ENCODE assay signal across 9 cellular contexts in the genomic region with DNA sequence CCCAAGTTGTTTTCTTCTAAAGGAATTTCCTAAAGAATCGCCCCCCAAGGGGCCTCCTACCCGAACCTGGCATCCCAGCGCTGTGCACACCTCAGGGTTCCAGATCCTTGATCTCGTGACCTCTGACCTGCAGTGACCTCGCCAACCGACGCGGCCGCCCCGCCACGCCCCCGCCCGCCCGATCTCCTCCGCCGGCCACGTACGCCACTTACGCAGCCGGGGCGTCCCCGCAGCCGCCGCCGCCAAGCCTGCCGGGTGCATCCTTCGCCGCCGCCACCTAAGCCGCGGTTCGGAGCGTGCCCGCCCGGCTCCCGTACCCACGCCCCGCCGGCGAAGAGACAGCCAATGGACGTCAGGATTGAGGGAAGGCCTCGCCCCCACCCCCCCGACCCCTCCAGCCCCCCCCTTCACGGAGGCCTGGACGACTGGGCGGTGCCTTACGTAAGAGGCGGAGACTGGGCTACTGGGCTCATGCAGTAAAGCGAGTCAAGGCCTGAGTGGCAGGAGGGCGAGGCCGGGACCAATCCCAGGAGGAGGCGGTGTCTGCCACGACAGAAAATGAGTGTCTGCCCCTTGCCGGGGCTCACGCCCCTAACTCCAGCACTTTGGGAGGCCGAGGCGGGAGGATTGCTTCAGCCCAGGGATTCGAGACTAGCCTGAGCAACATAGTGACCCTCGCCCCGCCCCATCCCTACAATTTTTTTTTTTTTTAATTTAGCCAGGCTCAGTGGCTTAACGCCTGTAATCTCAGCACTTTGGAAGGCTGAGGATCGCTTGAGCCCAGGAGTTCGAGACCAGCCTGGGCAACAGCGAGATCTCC. TPM values are rescaled to one million over a fixed set of nuclear protein-coding genes. Genes with fewer than 3 reads are reported as not detected.
DNase-seq lines count a peak whose midpoint lies in the region; ATAC-seq, FAIRE-seq and TF ChIP-seq lines count a peak whose summit lies in the region.
"Had no signal": no experiment of that assay in that cellular context is flagged by ENCODE, and none has a peak within 500 bp of the region (broad histone marks: within the 10 kb centered on the region; RNA-seq: fewer than 3 reads in every experiment).

A gene with protein sequence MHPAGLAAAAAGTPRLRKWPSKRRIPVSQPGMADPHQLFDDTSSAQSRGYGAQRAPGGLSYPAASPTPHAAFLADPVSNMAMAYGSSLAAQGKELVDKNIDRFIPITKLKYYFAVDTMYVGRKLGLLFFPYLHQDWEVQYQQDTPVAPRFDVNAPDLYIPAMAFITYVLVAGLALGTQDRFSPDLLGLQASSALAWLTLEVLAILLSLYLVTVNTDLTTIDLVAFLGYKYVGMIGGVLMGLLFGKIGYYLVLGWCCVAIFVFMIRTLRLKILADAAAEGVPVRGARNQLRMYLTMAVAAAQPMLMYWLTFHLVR (minus strand): TSS at position 291 of the 820 bp plus-strand sequence. CDS start 30 bp downstream, at position 261.

- peaks cover 5% of the 10 kb centered on the region for H3K4me1 ChIP-seq in smooth muscle cell (ENCODE audit: low read depth)

- DNase-seq in AG09309 (ENCODE audit: low read depth): peak; percentile 84
- DNase-seq in NCI-H226: peak; percentile 96
- DNase-seq in WTC11 (ENCODE audit: low spot score): peak; percentile 97
- DNase-seq in bronchial epithelial cell (ENCODE audit: low read depth): peak; percentile 91
- DNase-seq in iPS-NIHi7 (ENCODE audit: extremely low spot score): peak; percentile 99
- DNase-seq in smooth muscle cell (lab: John Stamatoyannopoulos, UW; ENCODE audit: unreplicated experiment): peak; percentile 91

- peaks cover 44% of the 10 kb centered on the region for H3K27me3 Mint-ChIP-seq in WTC11 (ENCODE audit: low read depth)

- peaks cover 12% of the 10 kb centered on the region for H3K79me2 ChIP-seq in smooth muscle cell (ENCODE audit: low read depth)

- WGBS in smooth muscle cell (ENCODE audit: low lambda C conversion rate): 3% methylated on average over 51 of the region's 64 CpGs

- no peaks in the 10 kb centered on the region for H3K9me3 Mint-ChIP-seq in WTC11

- H3K36me3 ChIP-seq in bronchial epithelial cell (ENCODE audit: control insufficient read depth, insufficient read depth, low read length): peaks cover 2% of the 10 kb centered on the region
- H3K36me3 ChIP-seq in smooth muscle cell (ENCODE audit: low read depth): no peaks in the 10 kb centered on the region

- H3K27ac Mint-ChIP-seq in WTC11: peak within 1 kb of the TSS; percentile 97

- H3K4me3 ChIP-seq in AG09309 (ENCODE audit: control insufficient read depth, low read depth, low read length): peak within 1 kb of the TSS; percentile 89
- peak within 1 kb of the TSS; percentile 50 for H3K4me3 ChIP-seq in bronchial epithelial cell (ENCODE audit: low read depth, low read length)
- H3K4me3 ChIP-seq in smooth muscle cell: peak within 1 kb of the TSS; percentile 54

- no peaks in the 10 kb centered on the region for H3K9me3 ChIP-seq in smooth muscle cell (replicated peaks; ENCODE audit: low read depth)

- H3K9ac ChIP-seq in smooth muscle cell (ENCODE audit: low read depth): peak within 1 kb of the TSS; percentile 29

- H3K4me2 ChIP-seq in smooth muscle cell: peak within 1 kb of the TSS; percentile 84

- peak within 1 kb of the TSS; percentile 88 for H3K4me3 Mint-ChIP-seq in WTC11

- peaks cover 23% of the 10 kb centered on the region for H3K4me1 Mint-ChIP-seq in WTC11

- peak within 1 kb of the TSS; percentile 6 for H2AFZ ChIP-seq in smooth muscle cell (ENCODE audit: low read depth)

- H3K27ac ChIP-seq in smooth muscle cell (ENCODE audit: low read depth): peak within 1 kb of the TSS; percentile 23

- CTCF ChIA-PET in WTC11 (lab: Charles Lee): no interaction called here

- POLR2A ChIA-PET in WTC11 (lab: Charles Lee): interaction anchor here (0.6 kb wide), 1 partner anchor 60 kb away, joined by 3 read pairs; a partner anchor contains a TSS

- peaks cover 3% of the 10 kb centered on the region for H3F3A ChIP-seq in smooth muscle cell (ENCODE audit: low read depth)

- H3K36me3 Mint-ChIP-seq in WTC11: no peaks in the 10 kb centered on the region

- no peaks in the 10 kb centered on the region for H3K27me3 ChIP-seq in bronchial epithelial cell (ENCODE audit: control insufficient read depth, insufficient read depth, low read length)
- no peaks in the 10 kb centered on the region for H3K27me3 ChIP-seq in smooth muscle cell (ENCODE audit: low read depth)

- TF ChIP-seq CTCF in AG09309 (IDR thresholded peaks at IDR 0.05; ENCODE audit: control insufficient read depth, insufficient read depth, low read depth, low read length, missing control alignments) (no peak), WTC11 (IDR thresholded peaks at IDR 0.05) (no peak), bronchial epithelial cell (IDR thresholded peaks at IDR 0.05; ENCODE audit: insufficient read depth, low read length, severe bottlenecking) (peak; percentile 12), smooth muscle cell (IDR thresholded peaks at IDR 0.05; ENCODE audit: borderline replicate concordance, insufficient read depth, poor library complexity, severe bottlenecking) (no peak)

- ATAC-seq in GM19023 (IDR thresholded peaks at IDR 0.05; ENCODE audit: unreplicated experiment) (peak; percentile 86), HG03196 (IDR thresholded peaks at IDR 0.05; ENCODE audit: unreplicated experiment) (peak; percentile 81), WTC11 (peak; percentile 91)

- FAIRE-seq in bronchial epithelial cell (lab: Jason Lieb, UNC): no peak
- FAIRE-seq: TTC549 had no signal

- peaks cover 18% of the 10 kb centered on the region for H4K20me1 ChIP-seq in smooth muscle cell (ENCODE audit: low read depth)

TF ChIP-seq in WTC11, 78 proteins besides CTCF, POLR2A, EP300 and RAD21:
- TF ChIP-seq SMAD3 (CRISPR knock-in tag; IDR thresholded peaks at IDR 0.05; ENCODE audit: borderline replicate concordance) (no peak), NR1H2 (CRISPR knock-in tag; IDR thresholded peaks at IDR 0.05) (no peak), TEAD1 (CRISPR knock-in tag; IDR thresholded peaks at IDR 0.05) (0 out of 2 replicates have a peak, but pooled peaks have one; percentile 19), FOXK1 (CRISPR knock-in tag; IDR thresholded peaks at IDR 0.05) (peak; percentile 30; the same call in 1 of the 2 replicates), JAZF1 (CRISPR knock-in tag; IDR thresholded peaks at IDR 0.05) (no peak), NR2C2 (CRISPR knock-in tag; IDR thresholded peaks at IDR 0.05) (peak; percentile 65; the same call in 1 of the 2 replicates), ESRRA (CRISPR knock-in tag; IDR thresholded peaks at IDR 0.05; ENCODE audit: borderline replicate concordance) (no peak), GABPB1 (CRISPR knock-in tag; IDR thresholded peaks at IDR 0.05) (peak; percentile 62; the same call in 1 of the 2 replicates), SP1 (CRISPR knock-in tag; conservative IDR thresholded peaks at IDR 0.05) (peak; percentile 67), GTF2I (CRISPR knock-in tag; conservative IDR thresholded peaks at IDR 0.05) (peak; percentile 77; the same call in 1 of the 2 replicates)
- TF ChIP-seq, protein P1, sequence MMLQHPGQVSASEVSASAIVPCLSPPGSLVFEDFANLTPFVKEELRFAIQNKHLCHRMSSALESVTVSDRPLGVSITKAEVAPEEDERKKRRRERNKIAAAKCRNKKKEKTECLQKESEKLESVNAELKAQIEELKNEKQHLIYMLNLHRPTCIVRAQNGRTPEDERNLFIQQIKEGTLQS (CRISPR knock-in tag; conservative IDR thresholded peaks at IDR 0.05): no peak
- TF ChIP-seq, protein P2, sequence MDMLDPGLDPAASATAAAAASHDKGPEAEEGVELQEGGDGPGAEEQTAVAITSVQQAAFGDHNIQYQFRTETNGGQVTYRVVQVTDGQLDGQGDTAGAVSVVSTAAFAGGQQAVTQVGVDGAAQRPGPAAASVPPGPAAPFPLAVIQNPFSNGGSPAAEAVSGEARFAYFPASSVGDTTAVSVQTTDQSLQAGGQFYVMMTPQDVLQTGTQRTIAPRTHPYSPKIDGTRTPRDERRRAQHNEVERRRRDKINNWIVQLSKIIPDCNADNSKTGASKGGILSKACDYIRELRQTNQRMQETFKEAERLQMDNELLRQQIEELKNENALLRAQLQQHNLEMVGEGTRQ (CRISPR knock-in tag; IDR thresholded peaks at IDR 0.05): peak; percentile 64
- TF ChIP-seq, protein P3, sequence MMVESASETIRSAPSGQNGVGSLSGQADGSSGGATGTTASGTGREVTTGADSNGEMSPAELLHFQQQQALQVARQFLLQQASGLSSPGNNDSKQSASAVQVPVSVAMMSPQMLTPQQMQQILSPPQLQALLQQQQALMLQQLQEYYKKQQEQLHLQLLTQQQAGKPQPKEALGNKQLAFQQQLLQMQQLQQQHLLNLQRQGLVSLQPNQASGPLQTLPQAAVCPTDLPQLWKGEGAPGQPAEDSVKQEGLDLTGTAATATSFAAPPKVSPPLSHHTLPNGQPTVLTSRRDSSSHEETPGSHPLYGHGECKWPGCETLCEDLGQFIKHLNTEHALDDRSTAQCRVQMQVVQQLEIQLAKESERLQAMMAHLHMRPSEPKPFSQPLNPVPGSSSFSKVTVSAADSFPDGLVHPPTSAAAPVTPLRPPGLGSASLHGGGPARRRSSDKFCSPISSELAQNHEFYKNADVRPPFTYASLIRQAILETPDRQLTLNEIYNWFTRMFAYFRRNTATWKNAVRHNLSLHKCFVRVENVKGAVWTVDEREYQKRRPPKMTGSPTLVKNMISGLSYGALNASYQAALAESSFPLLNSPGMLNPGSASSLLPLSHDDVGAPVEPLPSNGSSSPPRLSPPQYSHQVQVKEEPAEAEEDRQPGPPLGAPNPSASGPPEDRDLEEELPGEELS (CRISPR knock-in tag; IDR thresholded peaks at IDR 0.05): peak; percentile 28; the same call in 1 of the 2 replicates

RNA-seq across cellular contexts. Expression of the gene that starts here (rescaled TPM):
- total RNA-seq in WTC11 (2021): 83.3 to 92.5 TPM (median 90.1 TPM) in 3 replicates
- total RNA-seq in bronchial epithelial cell: 30.0 and 51.5 TPM in 2 replicates
- 80.1 and 87.5 TPM in 2 replicates for total RNA-seq in smooth muscle cell
- polyA plus RNA-seq in smooth muscle cell: 185 and 216 TPM in 2 replicates

Comparison
In these comparisons a context has a peak if more than half of its experiments do, and no peak if none do; other contexts are left out.
1. Peak in every context shown above with its lines: DNase-seq, ATAC-seq, H3K4me3 ChIP-seq and H3K27ac ChIP-seq.